In the genomic region with DNA sequence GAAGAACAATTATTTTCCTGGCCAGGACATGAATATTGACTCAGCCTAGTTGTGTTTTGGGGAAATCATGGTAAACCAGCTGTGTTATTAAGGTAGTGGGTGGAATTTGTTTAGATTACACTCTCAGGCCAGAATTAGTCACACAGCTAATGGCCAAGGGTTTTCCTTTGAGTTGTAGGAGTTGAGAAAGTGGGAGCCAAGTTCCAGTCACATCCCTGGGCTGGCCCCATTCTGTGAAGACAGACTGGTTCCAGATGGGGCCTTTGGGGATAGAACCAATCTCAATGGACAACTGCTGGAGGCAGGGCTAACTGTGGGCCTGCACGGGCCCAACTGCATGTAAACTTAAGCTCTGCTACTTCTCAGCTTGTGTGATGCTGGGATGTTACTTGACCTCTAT, we compare ENCODE assay signal across 12 cellular contexts. TPM values are rescaled to one million over a fixed set of nuclear protein-coding genes. Genes with fewer than 3 reads are reported as not detected.
DNase-seq lines count a peak whose midpoint lies in the region; ATAC-seq and TF ChIP-seq lines count a peak whose summit lies in the region.
"Had no signal": no experiment of that assay in that cellular context is flagged by ENCODE, and none has a peak within 500 bp of the region (broad histone marks: within the 10 kb centered on the region; RNA-seq: fewer than 3 reads in every experiment).

No MANE protein-coding gene starts in this region.

- DNase-seq in HFF-Myc (ENCODE audit: extremely low read depth, low read depth) (peak; percentile 98), epidermal melanocyte (ENCODE audit: insufficient read length, low spot score) (peak; percentile 49), mesenchymal stem cell (peak; percentile 99), tibial artery (no peak), NCI-H128 (lab: John Stamatoyannopoulos, UW; ENCODE audit: unreplicated experiment) (no peak), NCI-H2171 treated with DMSO at 0.1 percent for 48 hours (lab: John Stamatoyannopoulos, UW) (no peak), HEK293T (ENCODE audit: extremely low spot score) (no peak)
- DNase-seq: activated effector memory CD4-positive, alpha-beta T cell treated with anti-CD3 and anti-CD28 coated beads, Interleukin-2, amount 50 U/mL, for 16 hours; DMS153; effector CD8-positive, alpha-beta T cell; KBM-7 had no signal

- H3K18ac ChIP-seq in mesenchymal stem cell (ENCODE audit: low read depth in 1 of 2, low read length in 2 of 2) = no peak overlapping the region

- ATAC-seq in GM21619 (IDR thresholded peaks at IDR 0.05; ENCODE audit: unreplicated experiment) = no peak

- intact Hi-C loops in tibial artery (cut with DNase I; ENCODE audit: low total_unique reads) = no loop called here

- no peak overlapping the region for H3K27ac ChIP-seq in mesenchymal stem cell (ENCODE audit: low read length, poor library complexity, severe bottlenecking)
- H3K27ac ChIP-seq in tibial artery = peak overlapping the region; percentile 95 to 99

- CTCF ChIA-PET in HEK293T (lab: Yijun Ruan, JAX) = no interaction called here

- peak overlapping the region; percentile 97 for H4K8ac ChIP-seq in mesenchymal stem cell (ENCODE audit: low read length)

- H3K4me3 ChIP-seq in HFF-Myc (replicated peaks; ENCODE audit: low read depth, low read length) (no peak overlapping the region), mesenchymal stem cell (ENCODE audit: insufficient read depth in 1 of 2, low read depth in 1 of 2, low read length in 2 of 2) (no peak overlapping the region), tibial artery (no peak overlapping the region)

- no peak overlapping the region for H4K91ac ChIP-seq in mesenchymal stem cell (ENCODE audit: low read length)

- no peak overlapping the region for H3K14ac ChIP-seq in mesenchymal stem cell (ENCODE audit: low read length in 2 of 2)

- no peaks in the 10 kb centered on the region for H3K79me1 ChIP-seq in mesenchymal stem cell (replicated peaks; ENCODE audit: low read length, poor library complexity, severe bottlenecking)

- peaks cover 29 to 75% of the 10 kb centered on the region in 2 experiments for H3K27me3 ChIP-seq in mesenchymal stem cell (ENCODE audit: control insufficient read depth in 1 of 2, insufficient read depth in 1 of 2, low read length in 2 of 2)
- H3K27me3 ChIP-seq in tibial artery = no peaks in the 10 kb centered on the region

- H3K9me3 ChIP-seq in mesenchymal stem cell (ENCODE audit: control insufficient read depth, low read length) (no peaks in the 10 kb centered on the region), tibial artery (no peaks in the 10 kb centered on the region)

- WGBS in mesenchymal stem cell = 0% methylated on average over 1 of the region's 1 CpG

- POLR2A ChIA-PET in HEK293T (lab: Yijun Ruan, JAX) = interaction anchor here (0.9 to 1.6 kb wide), 2 partner anchors 9 to 235 kb away, joined by 3 to 4 read pairs; partner anchors contain the start of gene RNU5B-1

- H3K23ac ChIP-seq in mesenchymal stem cell (ENCODE audit: low read length in 2 of 2) = no peak overlapping the region

- no peak overlapping the region for H3K4me2 ChIP-seq in mesenchymal stem cell (ENCODE audit: low read length, poor library complexity, severe bottlenecking)

- H2BK120ac ChIP-seq in mesenchymal stem cell (ENCODE audit: low read depth, low read length) = no peak overlapping the region

- H2AK5ac ChIP-seq in mesenchymal stem cell (ENCODE audit: low read length, severe bottlenecking) = no peak overlapping the region

- no peak overlapping the region for H2BK15ac ChIP-seq in mesenchymal stem cell (ENCODE audit: low read depth, poor library complexity, severe bottlenecking)

- no peak overlapping the region for H2BK12ac ChIP-seq in mesenchymal stem cell (ENCODE audit: low read length in 2 of 2)

- H3K9ac ChIP-seq in mesenchymal stem cell (ENCODE audit: low read length) = no peak overlapping the region

- H3K36me3 ChIP-seq in mesenchymal stem cell (ENCODE audit: control insufficient read depth in 1 of 2, insufficient read depth in 2 of 2, low read depth in 1 of 2, low read length in 2 of 2) (no peaks in the 10 kb centered on the region), tibial artery (peaks cover 8 to 10% (median 9%) of the 10 kb centered on the region in 3 donors)

- H3K4ac ChIP-seq in mesenchymal stem cell (ENCODE audit: low read depth in 1 of 2, low read length in 2 of 2) = no peak overlapping the region

- TF ChIP-seq CTCF in HFF-Myc (IDR thresholded peaks at IDR 0.05; ENCODE audit: low read depth, low read length, missing control alignments) = no peak
- no peak for TF ChIP-seq CTCF in tibial artery (IDR thresholded peaks at IDR 0.05)

- H3K4me1 ChIP-seq in mesenchymal stem cell (ENCODE audit: control insufficient read depth, insufficient read depth, low read depth, low read length) (peaks cover 10% of the 10 kb centered on the region), tibial artery (peaks cover 0 to 59% (median 53%) of the 10 kb centered on the region in 4 donors)

- no peak overlapping the region for H2AFZ ChIP-seq in mesenchymal stem cell (ENCODE audit: low read depth, low read length)

- no peak overlapping the region for H2BK5ac ChIP-seq in mesenchymal stem cell (ENCODE audit: low read depth, low read length, poor library complexity, severe bottlenecking)

TF ChIP-seq in HEK293T, 16 proteins besides CTCF, POLR2A, EP300 and RAD21:
- TF ChIP-seq LEF1 (IDR thresholded peaks at IDR 0.05; ENCODE audit: borderline replicate concordance) (no peak), BHLHE40 (IDR thresholded peaks at IDR 0.05; ENCODE audit: borderline replicate concordance) (no peak), ARNT (IDR thresholded peaks at IDR 0.05) (no peak), PKNOX1 (IDR thresholded peaks at IDR 0.05) (no peak), L3MBTL2 (conservative IDR thresholded peaks at IDR 0.05) (no peak), FOXK2 (IDR thresholded peaks at IDR 0.05) (no peak), FOXA1 (IDR thresholded peaks at IDR 0.05) (no peak)
TF ChIP-seq in HEK293T: peak in this region for 0.

RNA-seq across cellular contexts. Expression of gene RASL12, which starts 1.4 kb away (rescaled TPM):
- polyA plus RNA-seq in mesenchymal stem cell (2013, experiment 1 of 2) = 3.3 TPM
- polyA plus RNA-seq in mesenchymal stem cell (2013, experiment 2 of 2) = 2.9 TPM

RNA-seq across cellular contexts. Expression of gene KBTBD13, which starts 7.4 kb away (rescaled TPM):
- 0.01 TPM for polyA plus RNA-seq in mesenchymal stem cell (2013, experiment 1 of 2)
- polyA plus RNA-seq in mesenchymal stem cell (2013, experiment 2 of 2) = 0.01 TPM

RNA-seq across cellular contexts. Expression of gene SLC51B, which starts 24.0 kb away (rescaled TPM):
- 0.91 TPM for polyA plus RNA-seq in mesenchymal stem cell (2013, experiment 1 of 2)
- 1.2 TPM for polyA plus RNA-seq in mesenchymal stem cell (2013, experiment 2 of 2)

RNA-seq across cellular contexts. Expression of gene MTFMT, which starts 39.7 kb away (rescaled TPM):
- polyA plus RNA-seq in mesenchymal stem cell (2013, experiment 1 of 2) = 10.6 TPM
- polyA plus RNA-seq in mesenchymal stem cell (2013, experiment 2 of 2) = 10.0 TPM

RNA-seq across cellular contexts. Expression of gene UBAP1L, which starts 45.8 kb away (rescaled TPM):
- polyA plus RNA-seq in mesenchymal stem cell (2013, experiment 1 of 2) = 0.64 TPM
- polyA plus RNA-seq in mesenchymal stem cell (2013, experiment 2 of 2) = 0.53 TPM

Comparison
In these comparisons a context has a peak if more than half of its experiments do, and no peak if none do; other contexts are left out.
1. DNase-seq: peak in HFF-Myc (single experiment), epidermal melanocyte (single experiment) and mesenchymal stem cell (single experiment); none in tibial artery (0 of 2), NCI-H128 (single experiment), NCI-H2171 treated with DMSO at 0.1 percent for 48 hours (single experiment) and HEK293T (single experiment).